25 cellular contexts compared by ENCODE assay signal in the genomic region with DNA sequence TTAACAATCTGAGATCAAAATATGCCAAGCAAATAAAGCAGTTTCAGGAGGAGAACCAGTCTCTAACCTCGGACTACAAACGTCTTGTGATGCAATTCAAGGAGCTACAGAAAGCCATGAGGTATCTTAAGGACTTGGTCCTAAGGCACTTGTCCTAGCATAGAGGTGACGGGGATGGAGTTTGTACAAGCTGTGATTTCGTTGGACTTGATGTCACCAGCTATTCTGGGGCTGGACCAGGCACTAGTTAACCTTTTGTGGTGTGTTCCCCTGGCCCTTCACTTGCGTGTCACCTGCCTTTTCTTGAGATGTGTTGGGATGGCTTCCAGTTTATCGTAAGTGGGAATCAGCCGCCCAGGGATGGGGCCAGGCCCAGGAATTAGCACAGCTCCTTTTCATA. TPM values are rescaled to one million over a fixed set of nuclear protein-coding genes. Genes with fewer than 3 reads are reported as not detected.
"Had no signal": no experiment of that assay in that cellular context is flagged by ENCODE, and none has a peak within 500 bp of the region (broad histone marks: within the 10 kb centered on the region; RNA-seq: fewer than 3 reads in every experiment).

No MANE protein-coding gene starts in this region.

- H3K9me3 ChIP-seq: esophagus squamous epithelium, left lung, lower lobe of right lung, neutrophil, pancreas, spleen, thoracic aorta, tibial nerve, upper lobe of left lung had no signal

- H3K4me3 ChIP-seq: esophagus squamous epithelium, hepatocyte, left lung, lower lobe of right lung, pancreas, skin epidermis, spleen, thoracic aorta, tibial nerve, upper lobe of left lung had no signal

- H3K36me3 ChIP-seq: esophagus squamous epithelium, left lung, lower lobe of right lung, neutrophil, pancreas, spleen, thoracic aorta, tibial nerve, upper lobe of left lung had no signal

- DNase-seq: cerebellar nuclear complex; cortex of kidney; effector memory CD8-positive, alpha-beta T cell; erythroblast; esophagus squamous epithelium; foreskin melanocyte; kidney; left lung; lower lobe of right lung; natural killer cell; spleen; stimulated activated CD4-positive, alpha-beta T cell treated with anti-CD3 and anti-CD28 coated beads, Interleukin-4, amount 100 ng/mL, for 4 hours; stimulated activated naive B cell treated with anti-CD40 and anti-IgM and Interleukin-4, amounts not matched to agents 10 μg/mL and 1 μg/mL and 100 μg/mL, for 72 hours; upper lobe of left lung had no signal

- H3K27ac ChIP-seq: esophagus squamous epithelium, hepatocyte, left lung, lower lobe of right lung, neutrophil, pancreas, skin epidermis, spleen, thoracic aorta, tibial nerve, upper lobe of left lung had no signal

- ATAC-seq: effector memory CD8-positive, alpha-beta T cell; left lung; lower lobe of right lung; natural killer cell; pancreas; stimulated activated naive B cell treated with anti-CD40 and anti-IgM and Interleukin-4, amounts not matched to agents 10 μg/mL and 1 μg/mL and 100 μg/mL, for 72 hours had no signal

- H3K4me1 ChIP-seq: esophagus squamous epithelium, left lung, lower lobe of right lung, pancreas, spleen, tibial nerve, upper lobe of left lung had no signal

- H3K27me3 ChIP-seq: esophagus squamous epithelium, hepatocyte, left lung, neutrophil, pancreas, spleen, tibial nerve, upper lobe of left lung had no signal

RNA-seq across cellular contexts. Expression of a gene that starts 33.7 kb away (rescaled TPM):
- polyA plus RNA-seq: neural cell had no signal

RNA-seq across cellular contexts. Expression of a gene that starts 42.5 kb away (rescaled TPM):
- total RNA-seq: dermis microvascular lymphatic vessel endothelial cell, esophagus squamous epithelium, hepatocyte, mononuclear cell, natural killer cell, omental fat pad, pancreas, posterior vena cava, thoracic aorta had no signal
